1 cellular context compared by ENCODE assay signal in genomic region chr3:9862391-9863235, GRCh38.
TF ChIP-seq lines count a peak whose summit lies in the region.

No MANE protein-coding gene starts in this region.

TF ChIP-seq in HepG2, 621 proteins besides CTCF, POLR2A, EP300 and RAD21 (continued from another document and continues in another):
- TF ChIP-seq ZNF280B (CRISPR knock-in tag; IDR thresholded peaks at IDR 0.05; ENCODE audit: borderline replicate concordance) = no peak
- peak; percentile 49 for TF ChIP-seq MAX (IDR thresholded peaks at IDR 0.05)
- TF ChIP-seq ELK4 (CRISPR knock-in tag; IDR thresholded peaks at IDR 0.05; ENCODE audit: borderline replicate concordance) = no peak
- TF ChIP-seq REL (CRISPR knock-in tag; conservative IDR thresholded peaks at IDR 0.05) = no peak
- TF ChIP-seq HMGXB3 (CRISPR knock-in tag; IDR thresholded peaks at IDR 0.05; ENCODE audit: borderline replicate concordance) = 0 out of 2 replicates have a peak, but pooled peaks have one; percentile 68
- no peak for TF ChIP-seq ESRRA (CRISPR knock-in tag; IDR thresholded peaks at IDR 0.05; ENCODE audit: low read depth)
- TF ChIP-seq ZBTB10 (CRISPR knock-in tag; IDR thresholded peaks at IDR 0.05; ENCODE audit: borderline replicate concordance) = 0 out of 2 replicates have a peak, but pooled peaks have one; percentile 22
- no peak for TF ChIP-seq ETS1 (CRISPR knock-in tag; IDR thresholded peaks at IDR 0.05)
- peak; percentile 33; the same call in 1 of the 2 replicates for TF ChIP-seq ZNF652 (CRISPR knock-in tag; IDR thresholded peaks at IDR 0.05; ENCODE audit: borderline replicate concordance, low read depth)
- no peak for TF ChIP-seq ZNF607 (CRISPR knock-in tag; IDR thresholded peaks at IDR 0.05; ENCODE audit: borderline replicate concordance)
- TF ChIP-seq ZNF263 (CRISPR knock-in tag; IDR thresholded peaks at IDR 0.05) = no peak
- TF ChIP-seq HOXA5 (CRISPR knock-in tag; IDR thresholded peaks at IDR 0.05) = peak; percentile 31; the same call in 1 of the 2 replicates
- no peak for TF ChIP-seq ZSCAN9 (CRISPR knock-in tag; IDR thresholded peaks at IDR 0.05; ENCODE audit: borderline replicate concordance)
- no peak for TF ChIP-seq IRX3 (CRISPR knock-in tag; IDR thresholded peaks at IDR 0.05; ENCODE audit: borderline replicate concordance, low read depth)
- TF ChIP-seq ZBTB7A (CRISPR knock-in tag; IDR thresholded peaks at IDR 0.05) = peak; percentile 24; the same call in 1 of the 2 replicates
- no peak for TF ChIP-seq SETDB1 (CRISPR knock-in tag; IDR thresholded peaks at IDR 0.05; ENCODE audit: borderline replicate concordance)
- no peak for TF ChIP-seq TP53 (CRISPR knock-in tag; conservative IDR thresholded peaks at IDR 0.05)
- TF ChIP-seq FOXC1 (CRISPR knock-in tag; IDR thresholded peaks at IDR 0.05; ENCODE audit: borderline replicate concordance) = no peak
- peak; percentile 49; the same call in 1 of the 2 replicates for TF ChIP-seq ZNF609 (CRISPR knock-in tag; IDR thresholded peaks at IDR 0.05; ENCODE audit: borderline replicate concordance)
- TF ChIP-seq ZNF709 (CRISPR knock-in tag; IDR thresholded peaks at IDR 0.05) = 0 out of 2 replicates have a peak, but pooled peaks have one; percentile 31
- 0 out of 2 replicates have a peak, but pooled peaks have one; percentile 43 for TF ChIP-seq CBFB (CRISPR knock-in tag; IDR thresholded peaks at IDR 0.05)
- peak; percentile 44; the same call in 1 of the 2 replicates for TF ChIP-seq THAP11 (CRISPR knock-in tag; IDR thresholded peaks at IDR 0.05)
- no peak for TF ChIP-seq ARID3A (IDR thresholded peaks at IDR 0.05; ENCODE audit: low read depth, low read length)
- no peak for TF ChIP-seq ISX (CRISPR knock-in tag; conservative IDR thresholded peaks at IDR 0.05)
- peak; percentile 55; the same call in 1 of the 2 replicates for TF ChIP-seq SAFB2 (CRISPR knock-in tag; IDR thresholded peaks at IDR 0.05; ENCODE audit: borderline replicate concordance, low read depth)
- TF ChIP-seq MTF1 (CRISPR knock-in tag; IDR thresholded peaks at IDR 0.05) = no peak
- 0 out of 2 replicates have a peak, but pooled peaks have one; percentile 19 for TF ChIP-seq NR3C1 (CRISPR knock-in tag; IDR thresholded peaks at IDR 0.05)
- TF ChIP-seq ZFP41 (CRISPR knock-in tag; IDR thresholded peaks at IDR 0.05; ENCODE audit: borderline replicate concordance) = peak; percentile 77; the same call in 1 of the 2 replicates
- no peak for TF ChIP-seq SRF (IDR thresholded peaks at IDR 0.05; ENCODE audit: low read depth, low read length)
- peak; percentile 91 for TF ChIP-seq ZSCAN25 (CRISPR knock-in tag; IDR thresholded peaks at IDR 0.05)
- peak; percentile 85 to 92; a peak in 3 of 4 replicates for TF ChIP-seq HMGXB4 (CRISPR knock-in tag; IDR thresholded peaks at IDR 0.05; ENCODE audit: borderline replicate concordance in 1 of 2, low read depth in 1 of 2)
- no peak for TF ChIP-seq RCOR2 (CRISPR knock-in tag; IDR thresholded peaks at IDR 0.05)
- no peak for TF ChIP-seq ZNF75D (CRISPR knock-in tag; IDR thresholded peaks at IDR 0.05; ENCODE audit: borderline replicate concordance)
- TF ChIP-seq ZNF615 (CRISPR knock-in tag; IDR thresholded peaks at IDR 0.05; ENCODE audit: borderline replicate concordance) = no peak
- no peak for TF ChIP-seq ZNF124 (CRISPR knock-in tag; IDR thresholded peaks at IDR 0.05)
- no peak for TF ChIP-seq PREB (CRISPR knock-in tag; IDR thresholded peaks at IDR 0.05)
- TF ChIP-seq SOX5 (CRISPR knock-in tag; IDR thresholded peaks at IDR 0.05; ENCODE audit: borderline replicate concordance) = no peak
